ENCODE assay signal across 8 cellular contexts in genomic region chr5:6715758-6716633, GRCh38. TPM values are rescaled to one million over a fixed set of nuclear protein-coding genes. Genes with fewer than 3 reads are reported as not detected.
DNase-seq lines count a peak whose midpoint lies in the region; ATAC-seq and TF ChIP-seq lines count a peak whose summit lies in the region.

No MANE protein-coding gene starts in this region.

- TF ChIP-seq EP300 in sigmoid colon (IDR thresholded peaks at IDR 0.05): no peak

- H3K4me1 ChIP-seq in H9 (ENCODE audit: insufficient read depth, low read length) (no peaks in the 10 kb centered on the region; the same call in 1 of the 2 replicates), SJSA1 (replicated peaks) (peaks cover 35% of the 10 kb centered on the region), esophagus (ENCODE audit: control insufficient read depth in 2 of 2, insufficient read depth in 2 of 2, low read length in 1 of 2) (peaks cover 6 to 21% of the 10 kb centered on the region in 2 donors), sigmoid colon (peaks cover 0 to 67% (median 63%) of the 10 kb centered on the region in 4 donors)

- H3K9me3 Mint-ChIP-seq in H9: no peaks in the 10 kb centered on the region; a peak in 2 of 5 replicates

- DNase-seq in H9 (no peak), SJSA1 (ENCODE audit: low read depth in 1 of 2, low spot score in 2 of 2) (peak in 1 of 2 experiments; percentile 39), sigmoid colon (no peak), NCI-H187 (lab: John Stamatoyannopoulos, UW) (no peak), globus pallidus (ENCODE audit: low spot score) (no peak), substantia nigra (lab: John Stamatoyannopoulos, UW) (no peak)

- H3K27ac ChIP-seq in H9 (ENCODE audit: insufficient read length, low read depth, low read length) (no peak overlapping the region), SJSA1 (no peak overlapping the region), esophagus (ENCODE audit: low read depth in 2 of 2, low read length in 1 of 2) (no peak overlapping the region), sigmoid colon (peak overlapping the region in 1 of 4 donors; percentile 4), substantia nigra (ENCODE audit: low read depth, low read length, poor library complexity, severe bottlenecking) (no peak overlapping the region)

- no peak overlapping the region for H2BK15ac ChIP-seq in H9 (ENCODE audit: low read depth, low read length)

- H3K36me3 ChIP-seq in SJSA1: peaks cover 57% of the 10 kb centered on the region
- H3K36me3 ChIP-seq in esophagus (ENCODE audit: control insufficient read depth in 2 of 2, insufficient read depth in 2 of 2, low read length in 1 of 2): peaks cover 0 to 2% of the 10 kb centered on the region in 2 donors
- no peaks in the 10 kb centered on the region for H3K36me3 ChIP-seq in sigmoid colon

- no peak overlapping the region for H3K9ac ChIP-seq in H9 (ENCODE audit: extremely low read depth, insufficient read length, low read length)

- no peak overlapping the region for H3K4ac ChIP-seq in H9 (ENCODE audit: low read depth, low read length)

- H3K79me2 ChIP-seq in H9 (ENCODE audit: insufficient read depth, low read length): peaks cover 31% of the 10 kb centered on the region; the same call in 1 of the 2 replicates

- no peaks in the 10 kb centered on the region for H3K9me3 ChIP-seq in H9 (ENCODE audit: control insufficient read depth, low read depth, low read length)
- H3K9me3 ChIP-seq in SJSA1 (replicated peaks): no peaks in the 10 kb centered on the region
- no peaks in the 10 kb centered on the region for H3K9me3 ChIP-seq in esophagus (ENCODE audit: control insufficient read depth in 2 of 2, insufficient read depth in 1 of 2, low read depth in 1 of 2, low read length in 1 of 2)
- no peaks in the 10 kb centered on the region for H3K9me3 ChIP-seq in sigmoid colon

- H4K91ac ChIP-seq in H9 (ENCODE audit: insufficient read length, low read depth, low read length): no peak overlapping the region

- no peak overlapping the region for H2BK5ac ChIP-seq in H9 (ENCODE audit: insufficient read length, low read length)

- H4K5ac ChIP-seq in H9 (ENCODE audit: insufficient read length, low read depth, low read length): no peak overlapping the region

- no peak for TF ChIP-seq POLR2A in sigmoid colon (IDR thresholded peaks at IDR 0.05)

- H3K18ac ChIP-seq in H9 (ENCODE audit: insufficient read length, low read depth, low read length): no peak overlapping the region

- H3K56ac ChIP-seq in H9 (ENCODE audit: insufficient read length, low read depth, low read length): no peak overlapping the region

- H3K4me3 ChIP-seq in SJSA1: peak overlapping the region; percentile 79
- H3K4me3 ChIP-seq in esophagus (ENCODE audit: low read depth in 1 of 2, low read length in 2 of 2): peak overlapping the region; percentile 0 to 90
- peak overlapping the region in 3 of 4 donors; percentile 74 to 78 (median 75) for H3K4me3 ChIP-seq in sigmoid colon

- no peak overlapping the region for H4K8ac ChIP-seq in H9 (replicated peaks; ENCODE audit: insufficient read length, low read depth, low read length)

- H2BK120ac ChIP-seq in H9 (ENCODE audit: low read depth, low read length, poor library complexity, severe bottlenecking): no peak overlapping the region

- intact Hi-C loops in sigmoid colon (cut with DNase I): loop anchor here (10.0 kb wide), 1 partner anchor 261 kb away; no protein-coding TSS in a partner anchor

- H3T11ph ChIP-seq in H9 (ENCODE audit: low read length): no peak overlapping the region

- H2AK5ac ChIP-seq in H9 (ENCODE audit: insufficient read length, low read length): no peak overlapping the region

- no peaks in the 10 kb centered on the region for H3K27me3 ChIP-seq in H9 (ENCODE audit: insufficient read depth, low read length)
- no peaks in the 10 kb centered on the region for H3K27me3 ChIP-seq in SJSA1 (replicated peaks)
- no peaks in the 10 kb centered on the region for H3K27me3 ChIP-seq in esophagus (ENCODE audit: control insufficient read depth in 1 of 2, insufficient read depth in 2 of 2, low read length in 2 of 2)
- no peaks in the 10 kb centered on the region for H3K27me3 ChIP-seq in sigmoid colon

- TF ChIP-seq CTCF in H9 (conservative IDR thresholded peaks at IDR 0.05): no peak
- no peak for TF ChIP-seq CTCF in sigmoid colon (IDR thresholded peaks at IDR 0.05)

- H3K27me3 Mint-ChIP-seq in H9 (ENCODE audit: low read depth): peaks cover 7% of the 10 kb centered on the region

- no peak overlapping the region for H3K27ac Mint-ChIP-seq in H9

- H3K4me3 Mint-ChIP-seq in H9: peak overlapping the region; percentile 78 to 88

- H3K36me3 Mint-ChIP-seq in H9 (ENCODE audit: insufficient read depth in 1 of 3, low read depth in 3 of 3): peaks cover 4 to 13% (median 6%) of the 10 kb centered on the region in 3 experiments; a peak in 3 of 7 replicates

- peaks cover 50 to 64% of the 10 kb centered on the region in 2 experiments for H3K4me1 Mint-ChIP-seq in H9

- H3K14ac ChIP-seq in H9 (ENCODE audit: insufficient read depth, low read length): no peak overlapping the region

- H3K23me2 ChIP-seq in H9 (ENCODE audit: insufficient read length, low read depth, low read length, poor library complexity, severe bottlenecking): peaks cover 11% of the 10 kb centered on the region

- H3K79me1 ChIP-seq in H9 (ENCODE audit: insufficient read depth, low read depth, low read length, poor library complexity, severe bottlenecking): peaks cover 19% of the 10 kb centered on the region

- H2BK12ac ChIP-seq in H9 (ENCODE audit: insufficient read length, low read depth, low read length): no peak overlapping the region

- no peak overlapping the region for H2AFZ ChIP-seq in H9 (ENCODE audit: low read length)

- H3K23ac ChIP-seq in H9 (ENCODE audit: insufficient read length, low read depth, low read length): no peak overlapping the region

- H2BK20ac ChIP-seq in H9 (ENCODE audit: low read depth, low read length, poor library complexity, severe bottlenecking): no peak overlapping the region

- peak overlapping the region; percentile 75 for H3K4me2 ChIP-seq in H9 (ENCODE audit: insufficient read depth, insufficient read length, low read length)

- no CpG with 5 or more reads among the region's 17 CpGs for WGBS in H9 (ENCODE audit: extremely low coverage, insufficient read length, low lambda C conversion rate)
- 35 to 36% methylated on average over 17 of the region's 17 CpGs for WGBS in esophagus, 2 donors
- 45 to 49% methylated on average over 17 of the region's 17 CpGs for WGBS in sigmoid colon, 2 donors

- H4K20me1 ChIP-seq in H9 (ENCODE audit: control insufficient read depth, insufficient read depth, insufficient read length): peaks cover 11% of the 10 kb centered on the region

- no peak for ATAC-seq in GM21390 (IDR thresholded peaks at IDR 0.05; ENCODE audit: unreplicated experiment)

RNA-seq across cellular contexts. Expression of gene TENT4A, which starts 2.8 kb away (rescaled TPM):
- total RNA-seq in H9 (2021) (25.6 and 25.7 TPM in 2 replicates), sigmoid colon (10 to 100 TPM; 14.6 to 27.4 (median 18.7) TPM)
- total RNA-seq in SJSA1 (2014; rRNA removed; shearing (Covaris generic)): 17.8 and 24.6 TPM in 2 replicates
- polyA plus RNA-seq in esophagus (1 to 10 TPM; 7.9 to 8.9 TPM), sigmoid colon (10 to 100 TPM in 1 of 3 donors, 1 to 10 TPM in 2; 3.0 to 12.5 (median 3.2) TPM)
